24 cellular contexts compared by ENCODE assay signal in genomic region chr1:109020693-109021092, GRCh38.
"Had no signal": no experiment of that assay in that cellular context is flagged by ENCODE, and none has a peak within 500 bp of the region (broad histone marks: within the 10 kb centered on the region; RNA-seq: fewer than 3 reads in every experiment).

No MANE protein-coding gene starts in this region.

- H3K9me3 ChIP-seq: colonic mucosa, esophagus muscularis mucosa, right lobe of liver, suprapubic skin, thyroid gland, vagina had no signal

- H3K9me3 Mint-ChIP-seq: dendritic cell treated with granulocyte-macrophage colony-stimulating factor and Interleukin-4, amounts not matched to agents 40 ng/mL and 50 ng/mL, for 4 days had no signal

- H3K36me3 ChIP-seq: colonic mucosa, neural progenitor cell had no signal

- H3K4me3 ChIP-seq: colonic mucosa, esophagus muscularis mucosa, lung, neural progenitor cell, psoas muscle, right lobe of liver, suprapubic skin, thyroid gland, vagina had no signal

- DNase-seq: colonic mucosa; effector memory CD4-positive, alpha-beta T cell; kidney; naive thymus-derived CD4-positive, alpha-beta T cell; posterior cingulate gyrus; psoas muscle; retina; right lobe of liver; small intestine; stimulated activated CD4-positive, alpha-beta T cell treated with anti-CD3 and anti-CD28 coated beads, Interleukin-15, amount 100 ng/mL, for 24 hours; stimulated activated CD4-positive, alpha-beta T cell treated with anti-CD3 and anti-CD28 coated beads, Interleukin-2, amount 100 ng/mL, for 48 hours; stimulated activated naive B cell treated with anti-CD40 and anti-IgM and Interleukin-4, amounts not matched to agents 10 μg/mL and 1 μg/mL and 100 μg/mL, for 72 hours; thyroid gland; trophoblast cell had no signal

- H3K4me3 Mint-ChIP-seq: dendritic cell treated with granulocyte-macrophage colony-stimulating factor and Interleukin-4, amounts not matched to agents 40 ng/mL and 50 ng/mL, for 4 days; memory B cell; naive thymus-derived CD4-positive, alpha-beta T cell; nephron; neural progenitor cell; stimulated activated naive B cell treated with anti-CD40 and anti-IgM and Interleukin-4, amounts not matched to agents 10 μg/mL and 1 μg/mL and 100 μg/mL, for 72 hours; stimulated activated naive CD8-positive, alpha-beta T cell treated with anti-CD3 and anti-CD28 coated beads, Interleukin-15, Interleukin-2, amounts not matched to agents 100 ng/mL and 50 ng/mL, for 24 hours had no signal

- H3K27ac ChIP-seq: colonic mucosa, esophagus muscularis mucosa, neural progenitor cell, psoas muscle, right lobe of liver, suprapubic skin, thyroid gland, vagina had no signal

- H3K27me3 Mint-ChIP-seq: dendritic cell treated with granulocyte-macrophage colony-stimulating factor and Interleukin-4, amounts not matched to agents 40 ng/mL and 50 ng/mL, for 4 days; memory B cell; naive thymus-derived CD4-positive, alpha-beta T cell; stimulated activated naive B cell treated with anti-CD40 and anti-IgM and Interleukin-4, amounts not matched to agents 10 μg/mL and 1 μg/mL and 100 μg/mL, for 72 hours; stimulated activated naive CD8-positive, alpha-beta T cell treated with anti-CD3 and anti-CD28 coated beads, Interleukin-15, Interleukin-2, amounts not matched to agents 100 ng/mL and 50 ng/mL, for 24 hours had no signal

- H3K9ac ChIP-seq: neural progenitor cell had no signal

- H3K4me1 Mint-ChIP-seq: memory B cell; nephron; neural progenitor cell; stimulated activated naive B cell treated with anti-CD40 and anti-IgM and Interleukin-4, amounts not matched to agents 10 μg/mL and 1 μg/mL and 100 μg/mL, for 72 hours had no signal

- ATAC-seq: left lobe of liver; naive thymus-derived CD4-positive, alpha-beta T cell; psoas muscle; right lobe of liver; stimulated activated naive B cell treated with anti-CD40 and anti-IgM and Interleukin-4, amounts not matched to agents 10 μg/mL and 1 μg/mL and 100 μg/mL, for 72 hours had no signal

- H3K27ac Mint-ChIP-seq: dendritic cell treated with granulocyte-macrophage colony-stimulating factor and Interleukin-4, amounts not matched to agents 40 ng/mL and 50 ng/mL, for 4 days; memory B cell; naive thymus-derived CD4-positive, alpha-beta T cell; nephron; neural progenitor cell; stimulated activated naive B cell treated with anti-CD40 and anti-IgM and Interleukin-4, amounts not matched to agents 10 μg/mL and 1 μg/mL and 100 μg/mL, for 72 hours; stimulated activated naive CD8-positive, alpha-beta T cell treated with anti-CD3 and anti-CD28 coated beads, Interleukin-15, Interleukin-2, amounts not matched to agents 100 ng/mL and 50 ng/mL, for 24 hours had no signal
